ENCODE assay signal across 10 cellular contexts in the genomic region with DNA sequence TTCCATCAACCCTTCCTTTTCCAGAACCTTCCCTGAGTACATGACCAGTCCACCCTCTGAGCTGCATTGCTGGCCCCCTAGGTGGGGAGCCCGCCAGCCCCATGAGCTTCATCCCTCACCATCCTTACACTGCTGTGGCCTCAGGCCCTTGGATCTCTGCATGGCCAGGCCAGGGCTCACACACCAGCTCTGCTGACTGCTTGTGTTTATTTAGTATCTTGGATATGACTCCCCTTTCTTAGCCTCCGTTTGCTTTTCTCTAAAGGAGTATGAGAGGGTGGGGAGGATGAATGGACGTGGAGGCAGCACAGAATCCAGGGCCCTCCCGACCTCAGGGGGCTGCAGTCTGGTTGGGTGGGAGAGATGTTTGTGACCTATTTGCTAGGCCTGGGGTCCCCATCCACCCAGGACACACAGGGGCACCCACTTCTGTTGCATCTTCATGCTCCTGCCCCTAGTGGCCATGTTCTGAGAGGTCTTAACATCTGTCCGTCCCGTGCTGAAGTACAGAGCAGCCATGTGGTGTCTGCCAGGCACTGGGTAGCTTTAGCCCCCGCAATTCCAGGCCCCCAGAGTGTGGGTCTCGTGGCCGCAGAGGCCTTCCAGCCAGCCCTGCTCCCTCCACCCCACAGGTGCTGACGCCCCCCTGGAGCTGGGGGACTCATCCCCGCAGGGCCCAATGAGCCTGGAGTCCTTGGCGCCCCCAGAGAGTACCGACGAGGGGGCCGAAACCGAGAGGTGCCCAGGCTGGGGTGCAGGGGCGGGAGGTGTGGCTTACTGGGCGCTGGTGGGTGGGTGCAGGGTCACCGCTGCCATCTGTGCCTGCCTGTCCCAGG. TPM values are rescaled to one million over a fixed set of nuclear protein-coding genes. Genes with fewer than 3 reads are reported as not detected.
DNase-seq lines count a peak whose midpoint lies in the region; ATAC-seq and TF ChIP-seq lines count a peak whose summit lies in the region.
"Had no signal": no experiment of that assay in that cellular context is flagged by ENCODE, and none has a peak within 500 bp of the region (broad histone marks: within the 10 kb centered on the region; RNA-seq: fewer than 3 reads in every experiment).

No MANE protein-coding gene starts in this region.

- in situ Hi-C loops in GM13976 (cut with MboI; ENCODE audit: low sequenced_read_pairs, unreplicated experiment) = no loop called here

- CTCF ChIA-PET in activated CD4-positive, alpha-beta memory T cell treated with anti-CD3 and anti-CD28 coated beads, Interleukin-2, amount 10 ng/mL, durations not matched to agents 7 days and 5 days (lab: Charles Lee) = no interaction called here

- H3K4me3 Mint-ChIP-seq in activated CD4-positive, alpha-beta memory T cell treated with anti-CD3 and anti-CD28 coated beads, Interleukin-2, amount 10 ng/mL, durations not matched to agents 7 days and 5 days = no peak overlapping the region
- peak overlapping the region; percentile 34 for H3K4me3 Mint-ChIP-seq in neural crest cell

- no peak for ATAC-seq in HG02840 (IDR thresholded peaks at IDR 0.05; ENCODE audit: low FRiP score, unreplicated experiment)
- ATAC-seq: gastrocnemius medialis, psoas muscle had no signal

- H3K27ac Mint-ChIP-seq in activated CD4-positive, alpha-beta memory T cell treated with anti-CD3 and anti-CD28 coated beads, Interleukin-2, amount 10 ng/mL, durations not matched to agents 7 days and 5 days = peak overlapping the region; percentile 31
- H3K27ac Mint-ChIP-seq in neural crest cell (ENCODE audit: unreplicated experiment) = peak overlapping the region; percentile 73

- no peaks in the 10 kb centered on the region for H3K27me3 Mint-ChIP-seq in activated CD4-positive, alpha-beta memory T cell treated with anti-CD3 and anti-CD28 coated beads, Interleukin-2, amount 10 ng/mL, durations not matched to agents 7 days and 5 days
- no peaks in the 10 kb centered on the region for H3K27me3 Mint-ChIP-seq in neural crest cell (ENCODE audit: low read depth)

- H3K4me1 Mint-ChIP-seq in activated CD4-positive, alpha-beta memory T cell treated with anti-CD3 and anti-CD28 coated beads, Interleukin-2, amount 10 ng/mL, durations not matched to agents 7 days and 5 days = peaks cover 41% of the 10 kb centered on the region
- peaks cover 3% of the 10 kb centered on the region for H3K4me1 Mint-ChIP-seq in neural crest cell

- DNase-seq in NCI-H2171 treated with DMSO at 0.1 percent for 48 hours (lab: John Stamatoyannopoulos, UW) (peak; percentile 19), NCI-H2171 (lab: John Stamatoyannopoulos, UW) (no peak), neural crest cell (ENCODE audit: low read depth, low spot score) (no peak), GM13976 (ENCODE audit: low spot score) (no peak)
- DNase-seq in activated CD4-positive, alpha-beta memory T cell treated with anti-CD3 and anti-CD28 coated beads, Interleukin-2, amount 10 ng/mL, durations not matched to agents 7 days and 5 days = no peak
- DNase-seq: AML-193, gastrocnemius medialis, KBM-7, psoas muscle had no signal

- peaks cover 64% of the 10 kb centered on the region for H3K36me3 Mint-ChIP-seq in activated CD4-positive, alpha-beta memory T cell treated with anti-CD3 and anti-CD28 coated beads, Interleukin-2, amount 10 ng/mL, durations not matched to agents 7 days and 5 days (ENCODE audit: low read depth)
- peaks cover 6% of the 10 kb centered on the region for H3K36me3 Mint-ChIP-seq in neural crest cell (ENCODE audit: low read depth)

- POLR2A ChIA-PET in activated CD4-positive, alpha-beta memory T cell treated with anti-CD3 and anti-CD28 coated beads, Interleukin-2, amount 10 ng/mL, durations not matched to agents 7 days and 5 days (lab: Charles Lee) = interaction anchor here (1.0 to 1.4 kb wide), 6 partner anchors 9 to 30 kb away, joined by 3 to 6 read pairs (median 4); no protein-coding TSS in a partner anchor

- no peaks in the 10 kb centered on the region for H3K9me3 Mint-ChIP-seq in activated CD4-positive, alpha-beta memory T cell treated with anti-CD3 and anti-CD28 coated beads, Interleukin-2, amount 10 ng/mL, durations not matched to agents 7 days and 5 days
- no peaks in the 10 kb centered on the region for H3K9me3 Mint-ChIP-seq in neural crest cell

- TF ChIP-seq CTCF in neural crest cell (conservative IDR thresholded peaks at IDR 0.05) = peak; percentile 41
- no peak for TF ChIP-seq CTCF in GM13976 (IDR thresholded peaks at IDR 0.05; ENCODE audit: borderline replicate concordance, control extremely low read depth, extremely low read depth, insufficient read depth, missing control alignments)

RNA-seq across cellular contexts. Expression of gene ARHGEF1, which starts 13.0 kb away (rescaled TPM):
- total RNA-seq in activated CD4-positive, alpha-beta memory T cell treated with anti-CD3 and anti-CD28 coated beads, Interleukin-2, amount 10 ng/mL, durations not matched to agents 7 days and 5 days = 100 to 1,000 TPM; 657 TPM
- 62.3 and 69.9 TPM in 2 replicates for total RNA-seq in neural crest cell

RNA-seq across cellular contexts. Expression of gene CD79A, which starts 18.9 kb away (rescaled TPM):
- total RNA-seq in activated CD4-positive, alpha-beta memory T cell treated with anti-CD3 and anti-CD28 coated beads, Interleukin-2, amount 10 ng/mL, durations not matched to agents 7 days and 5 days = under 1 TPM; 0.35 to 0.38 TPM
- total RNA-seq in neural crest cell = 0.32 and 0.70 TPM in 2 replicates

RNA-seq across cellular contexts. Expression of gene ERFL, which starts 32.3 kb away (rescaled TPM):
- 1 to 10 TPM; 1.5 to 1.7 TPM for total RNA-seq in activated CD4-positive, alpha-beta memory T cell treated with anti-CD3 and anti-CD28 coated beads, Interleukin-2, amount 10 ng/mL, durations not matched to agents 7 days and 5 days
- total RNA-seq in neural crest cell = 0.12 and 0.14 TPM in 2 replicates
- total RNA-seq: gastrocnemius medialis, psoas muscle had no signal

RNA-seq across cellular contexts. Expression of gene RPS19, which starts 35.9 kb away (rescaled TPM):
- total RNA-seq in activated CD4-positive, alpha-beta memory T cell treated with anti-CD3 and anti-CD28 coated beads, Interleukin-2, amount 10 ng/mL, durations not matched to agents 7 days and 5 days = 1,000 to 10,000 TPM; 2,625 to 2,652 TPM
- total RNA-seq in neural crest cell = 2,492 and 2,613 TPM in 2 replicates

RNA-seq across cellular contexts. Expression of gene DMRTC2, which starts 51.1 kb away (rescaled TPM):
- total RNA-seq in activated CD4-positive, alpha-beta memory T cell treated with anti-CD3 and anti-CD28 coated beads, Interleukin-2, amount 10 ng/mL, durations not matched to agents 7 days and 5 days = not detected
- total RNA-seq in neural crest cell = not detected in 2 replicates
- total RNA-seq: gastrocnemius medialis, psoas muscle had no signal
